ENCODE assay signal across 11 cellular contexts in genomic region chr5:83095973-83096539, GRCh38. TPM values are rescaled to one million over a fixed set of nuclear protein-coding genes. Genes with fewer than 3 reads are reported as not detected.
DNase-seq lines count a peak whose midpoint lies in the region; TF ChIP-seq lines count a peak whose summit lies in the region.
"Had no signal": no experiment of that assay in that cellular context is flagged by ENCODE, and none has a peak within 500 bp of the region (broad histone marks: within the 10 kb centered on the region; RNA-seq: fewer than 3 reads in every experiment).

No MANE protein-coding gene starts in this region.

- DNase-seq in GM04503 (ENCODE audit: low read depth) (peak; percentile 60), RKO (ENCODE audit: low spot score) (peak; percentile 88), fibroblast of gingiva (ENCODE audit: low read depth) (peak; percentile 53), pulmonary artery endothelial cell (ENCODE audit: low read depth, low spot score) (peak; percentile 19), SIG-M5 (lab: John Stamatoyannopoulos, UW) (no peak), coronary artery (ENCODE audit: low spot score) (no peak), NOMO-1 treated with DMSO at 0.1 percent for 48 hours (lab: John Stamatoyannopoulos, UW; ENCODE audit: unreplicated experiment) (no peak)
- no peak for DNase-seq in activated CD4-positive, alpha-beta T cell treated with anti-CD3 and anti-CD28 coated beads, Interleukin-2, amount 50 U/mL, for 48 hours
- DNase-seq: activated T-cell treated with anti-CD3 and anti-CD28 coated beads, Interleukin-2, amount 50 U/mL, for 24 hours; NCI-H1092 treated with DMSO at 0.1 percent for 48 hours; spleen had no signal

- H3K27ac ChIP-seq in coronary artery, result no peak overlapping the region
- H3K27ac ChIP-seq: spleen had no signal

- no peak overlapping the region for H3K4me3 ChIP-seq in coronary artery
- H3K4me3 ChIP-seq: spleen had no signal

- TF ChIP-seq CTCF in coronary artery (IDR thresholded peaks at IDR 0.05), result no peak

RNA-seq across cellular contexts. Expression of gene XRCC4, which starts 18.7 kb away (rescaled TPM):
- total RNA-seq in pulmonary artery endothelial cell, result 8.8 and 11.4 TPM in 2 replicates

RNA-seq across cellular contexts. Expression of gene TMEM167A, which starts 18.9 kb away (rescaled TPM):
- 47.7 and 55.5 TPM in 2 replicates for total RNA-seq in pulmonary artery endothelial cell

Comparison
In these comparisons a context has a peak if more than half of its experiments do, and no peak if none do; other contexts are left out.
1. DNase-seq: peak in GM04503 (single experiment), RKO (single experiment), fibroblast of gingiva (single experiment) and pulmonary artery endothelial cell (single experiment); none in SIG-M5 (single experiment), coronary artery (single experiment), NOMO-1 treated with DMSO at 0.1 percent for 48 hours (single experiment) and activated CD4-positive, alpha-beta T cell treated with anti-CD3 and anti-CD28 coated beads, Interleukin-2, amount 50 U/mL, for 48 hours (0 of 2).